ENCODE assay signal across 24 cellular contexts in genomic region chr6:123352279-123352678, GRCh38.
"Had no signal": no experiment of that assay in that cellular context is flagged by ENCODE, and none has a peak within 500 bp of the region (broad histone marks: within the 10 kb centered on the region; RNA-seq: fewer than 3 reads in every experiment).

No MANE protein-coding gene starts in this region.

- H3K27ac ChIP-seq: esophagus squamous epithelium, gastroesophageal sphincter, left ventricle myocardium inferior, lower lobe of right lung, spleen, testis, tibial nerve, upper lobe of right lung, vagina had no signal

- H3K4me3 ChIP-seq: esophagus squamous epithelium, gastroesophageal sphincter, left ventricle myocardium inferior, lower lobe of right lung, spleen, testis, tibial nerve, upper lobe of right lung, vagina had no signal

- ATAC-seq: effector memory CD8-positive, alpha-beta T cell; gastroesophageal sphincter; lower lobe of right lung; naive thymus-derived CD4-positive, alpha-beta T cell; sciatic nerve; stimulated activated naive B cell treated with anti-CD40 and anti-IgM and Interleukin-4, amounts not matched to agents 10 μg/mL and 1 μg/mL and 100 μg/mL, for 72 hours; stimulated activated naive CD8-positive, alpha-beta T cell treated with anti-CD3 and anti-CD28 coated beads, Interleukin-15, amount 100 ng/mL, for 72 hours; upper lobe of right lung had no signal

- H3K27ac Mint-ChIP-seq: dendritic cell treated with granulocyte-macrophage colony-stimulating factor and Interleukin-4, amounts not matched to agents 40 ng/mL and 50 ng/mL, for 4 days; effector memory CD8-positive, alpha-beta T cell; memory B cell; naive thymus-derived CD4-positive, alpha-beta T cell; stimulated activated naive B cell treated with anti-CD40 and anti-IgM and Interleukin-4, amounts not matched to agents 10 μg/mL and 1 μg/mL and 100 μg/mL, for 72 hours; stimulated activated naive CD8-positive, alpha-beta T cell treated with anti-CD3 and anti-CD28 coated beads, Interleukin-15, amount 100 ng/mL, for 72 hours had no signal

- H3K36me3 Mint-ChIP-seq: memory B cell; naive thymus-derived CD4-positive, alpha-beta T cell; stimulated activated naive B cell treated with anti-CD40 and anti-IgM and Interleukin-4, amounts not matched to agents 10 μg/mL and 1 μg/mL and 100 μg/mL, for 72 hours had no signal

- H3K4me1 ChIP-seq: esophagus squamous epithelium, gastroesophageal sphincter, left ventricle myocardium inferior, lower lobe of right lung, spleen, testis, tibial nerve, upper lobe of right lung, vagina had no signal

- H3K9me3 ChIP-seq: esophagus squamous epithelium, gastroesophageal sphincter, left ventricle myocardium inferior, lower lobe of right lung, spleen, testis, tibial nerve, upper lobe of right lung, vagina had no signal

- H3K4me1 Mint-ChIP-seq: memory B cell; naive thymus-derived CD4-positive, alpha-beta T cell; stimulated activated naive B cell treated with anti-CD40 and anti-IgM and Interleukin-4, amounts not matched to agents 10 μg/mL and 1 μg/mL and 100 μg/mL, for 72 hours; stimulated activated naive CD8-positive, alpha-beta T cell treated with anti-CD3 and anti-CD28 coated beads, Interleukin-15, amount 100 ng/mL, for 72 hours had no signal

- H3K27me3 ChIP-seq: esophagus squamous epithelium, gastroesophageal sphincter, spleen, testis, tibial nerve, upper lobe of right lung, vagina had no signal

- H3K4me3 Mint-ChIP-seq: dendritic cell treated with granulocyte-macrophage colony-stimulating factor and Interleukin-4, amounts not matched to agents 40 ng/mL and 50 ng/mL, for 4 days; effector memory CD8-positive, alpha-beta T cell; memory B cell; naive thymus-derived CD4-positive, alpha-beta T cell; stimulated activated naive B cell treated with anti-CD40 and anti-IgM and Interleukin-4, amounts not matched to agents 10 μg/mL and 1 μg/mL and 100 μg/mL, for 72 hours; stimulated activated naive CD8-positive, alpha-beta T cell treated with anti-CD3 and anti-CD28 coated beads, Interleukin-15, amount 100 ng/mL, for 72 hours had no signal

- H3K27me3 Mint-ChIP-seq: dendritic cell treated with granulocyte-macrophage colony-stimulating factor and Interleukin-4, amounts not matched to agents 40 ng/mL and 50 ng/mL, for 4 days; effector memory CD8-positive, alpha-beta T cell; memory B cell; naive thymus-derived CD4-positive, alpha-beta T cell; stimulated activated naive B cell treated with anti-CD40 and anti-IgM and Interleukin-4, amounts not matched to agents 10 μg/mL and 1 μg/mL and 100 μg/mL, for 72 hours; stimulated activated naive CD8-positive, alpha-beta T cell treated with anti-CD3 and anti-CD28 coated beads, Interleukin-15, amount 100 ng/mL, for 72 hours had no signal

- H3K36me3 ChIP-seq: esophagus squamous epithelium, gastroesophageal sphincter, left ventricle myocardium inferior, lower lobe of right lung, spleen, tibial nerve, upper lobe of right lung, vagina had no signal

- H3K9me3 Mint-ChIP-seq: dendritic cell treated with granulocyte-macrophage colony-stimulating factor and Interleukin-4, amounts not matched to agents 40 ng/mL and 50 ng/mL, for 4 days; memory B cell; stimulated activated naive B cell treated with anti-CD40 and anti-IgM and Interleukin-4, amounts not matched to agents 10 μg/mL and 1 μg/mL and 100 μg/mL, for 72 hours; stimulated activated naive CD8-positive, alpha-beta T cell treated with anti-CD3 and anti-CD28 coated beads, Interleukin-15, amount 100 ng/mL, for 72 hours had no signal

- DNase-seq: effector memory CD8-positive, alpha-beta T cell; esophagus squamous epithelium; foreskin fibroblast; glutamatergic neuron; islet precursor cell; left ventricle myocardium inferior; lower lobe of right lung; midbrain; naive thymus-derived CD4-positive, alpha-beta T cell; posterior cingulate gyrus; spleen; stimulated activated CD4-positive, alpha-beta T cell treated with anti-CD3 and anti-CD28 coated beads, Interleukin-15, amount 100 ng/mL, for 24 hours; stimulated activated CD4-positive, alpha-beta T cell treated with anti-CD3 and anti-CD28 coated beads, Interleukin-1b, Interleukin-23, amount 100 ng/mL, for 48 hours; stimulated activated CD4-positive, alpha-beta T cell treated with anti-CD3 and anti-CD28 coated beads, Interleukin-4, amount 100 ng/mL, for 24 hours; stimulated activated naive B cell treated with anti-CD40 and anti-IgM and Interleukin-4, amounts not matched to agents 10 μg/mL and 1 μg/mL and 100 μg/mL, for 72 hours; stimulated activated naive CD8-positive, alpha-beta T cell treated with anti-CD3 and anti-CD28 coated beads, Interleukin-15, amount 100 ng/mL, for 72 hours; testis; upper lobe of right lung had no signal
